In genomic region chrX:149877636-149878035, GRCh38 we compare ENCODE assay signal across 32 cellular contexts. TPM values are rescaled to one million over a fixed set of nuclear protein-coding genes. Genes with fewer than 3 reads are reported as not detected.
DNase-seq lines count a peak whose midpoint lies in the region; TF ChIP-seq lines count a peak whose summit lies in the region.
"Had no signal": no experiment of that assay in that cellular context is flagged by ENCODE, and none has a peak within 500 bp of the region (broad histone marks: within the 10 kb centered on the region; RNA-seq: fewer than 3 reads in every experiment).

No MANE protein-coding gene starts in this region.

- DNase-seq in DMS53 (lab: John Stamatoyannopoulos, UW) (peak; percentile 47), DMS53 treated with DMSO at 0.1 percent for 48 hours (lab: John Stamatoyannopoulos, UW; ENCODE audit: unreplicated experiment) (no peak), SW480 (ENCODE audit: low spot score) (peak; percentile 39), fibroblast of mammary gland (ENCODE audit: low read depth) (peak; percentile 14), type B pancreatic cell (ENCODE audit: extremely low spot score, unreplicated experiment) (no peak), NCI-H510A (lab: John Stamatoyannopoulos, UW) (no peak), COLO668 (lab: John Stamatoyannopoulos, UW; ENCODE audit: unreplicated experiment) (no peak)
- DNase-seq in activated naive CD4-positive, alpha-beta T cell treated with anti-CD3 and anti-CD28 coated beads, Interleukin-2, amount 50 U/mL, for 16 hours, result no peak
- DNase-seq: activated CD4-positive, alpha-beta T cell treated with anti-CD3 and anti-CD28 coated beads, Interleukin-2, amount 10 ng/mL, durations not matched to agents 7 days and 5 days; COR-L47; effector memory CD8-positive, alpha-beta T cell; GOT3; IMR-90; left colon; MG63; natural killer cell; NCI-H146; NCI-H2171 treated with DMSO at 0.1 percent for 48 hours; NCI-H69; stimulated activated CD4-positive, alpha-beta T cell treated with anti-CD3 and anti-CD28 coated beads, Interleukin-12 subunit alpha, Interleukin-12 subunit beta, amount 100 ng/mL, for 4 hours; stimulated activated CD4-positive, alpha-beta T cell treated with anti-CD3 and anti-CD28 coated beads, Interleukin-4, amount 100 ng/mL, for 4 hours; stimulated activated naive CD8-positive, alpha-beta T cell treated with anti-CD3 and anti-CD28 coated beads, Interleukin-15, amount 100 ng/mL, for 72 hours; T-helper 2 cell; WERI-Rb-1 had no signal

- no peaks in the 10 kb centered on the region for H3K36me3 Mint-ChIP-seq in type B pancreatic cell
- H3K36me3 Mint-ChIP-seq: activated naive CD4-positive, alpha-beta T cell treated with anti-CD3 and anti-CD28 coated beads, Interleukin-2, amount 50 U/mL, for 72 hours; natural killer cell had no signal

- H3K4me3 Mint-ChIP-seq in type B pancreatic cell, result no peak overlapping the region
- H3K4me3 Mint-ChIP-seq: activated CD4-positive, alpha-beta T cell treated with anti-CD3 and anti-CD28 coated beads, Interleukin-2, amount 10 ng/mL, durations not matched to agents 7 days and 5 days; activated T-helper 1 cell treated with anti-CD3 and anti-CD28 coated beads, Interleukin-12 subunit alpha, Interleukin-12 subunit beta, Interleukin-2, Interleukin-4 antibody, amounts not matched to agents 30 ng/mL and 10 ng/mL and 1 ng/mL, durations not matched to agents 14 hours and 24 hours and 36 hours; B cell; effector memory CD8-positive, alpha-beta T cell; natural killer cell; stimulated activated naive CD8-positive, alpha-beta T cell treated with anti-CD3 and anti-CD28 coated beads, Interleukin-15, amount 100 ng/mL, for 72 hours had no signal

- H3K27me3 Mint-ChIP-seq in type B pancreatic cell, result no peaks in the 10 kb centered on the region
- H3K27me3 Mint-ChIP-seq: B cell; effector memory CD8-positive, alpha-beta T cell; stimulated activated naive CD8-positive, alpha-beta T cell treated with anti-CD3 and anti-CD28 coated beads, Interleukin-15, amount 100 ng/mL, for 72 hours had no signal

- TF ChIP-seq CTCF in fibroblast of mammary gland (conservative IDR thresholded peaks at IDR 0.05; ENCODE audit: control insufficient read depth, insufficient read depth, low read depth, low read length) (no peak), type B pancreatic cell (conservative IDR thresholded peaks at IDR 0.05) (no peak)

- H3K4me1 Mint-ChIP-seq in type B pancreatic cell (ENCODE audit: unreplicated experiment), result no peaks in the 10 kb centered on the region
- H3K4me1 Mint-ChIP-seq: B cell; stimulated activated naive CD8-positive, alpha-beta T cell treated with anti-CD3 and anti-CD28 coated beads, Interleukin-15, amount 100 ng/mL, for 72 hours had no signal

- no peak overlapping the region for H3K4me3 ChIP-seq in fibroblast of mammary gland (ENCODE audit: control insufficient read depth, low read depth, low read length)
- H3K4me3 ChIP-seq: ascending aorta, MG63, right atrium auricular region, tibial nerve had no signal

- H3K9me3 Mint-ChIP-seq in type B pancreatic cell, result no peaks in the 10 kb centered on the region
- H3K9me3 Mint-ChIP-seq: activated CD4-positive, alpha-beta T cell treated with anti-CD3 and anti-CD28 coated beads, Interleukin-2, amount 10 ng/mL, durations not matched to agents 7 days and 5 days; activated naive CD4-positive, alpha-beta T cell treated with anti-CD3 and anti-CD28 coated beads, Interleukin-2, amount 50 U/mL, for 72 hours; activated T-helper 1 cell treated with anti-CD3 and anti-CD28 coated beads, Interleukin-12 subunit alpha, Interleukin-12 subunit beta, Interleukin-2, Interleukin-4 antibody, amounts not matched to agents 30 ng/mL and 10 ng/mL and 1 ng/mL, durations not matched to agents 14 hours and 24 hours and 36 hours; effector memory CD8-positive, alpha-beta T cell; natural killer cell; stimulated activated naive CD8-positive, alpha-beta T cell treated with anti-CD3 and anti-CD28 coated beads, Interleukin-15, amount 100 ng/mL, for 72 hours had no signal

- peak overlapping the region; percentile 51 for H3K27ac Mint-ChIP-seq in type B pancreatic cell
- H3K27ac Mint-ChIP-seq: activated CD4-positive, alpha-beta T cell treated with anti-CD3 and anti-CD28 coated beads, Interleukin-2, amount 10 ng/mL, durations not matched to agents 7 days and 5 days; activated naive CD4-positive, alpha-beta T cell treated with anti-CD3 and anti-CD28 coated beads, Interleukin-2, amount 50 U/mL, for 72 hours; activated T-helper 1 cell treated with anti-CD3 and anti-CD28 coated beads, Interleukin-12 subunit alpha, Interleukin-12 subunit beta, Interleukin-2, Interleukin-4 antibody, amounts not matched to agents 30 ng/mL and 10 ng/mL and 1 ng/mL, durations not matched to agents 14 hours and 24 hours and 36 hours; B cell; effector memory CD8-positive, alpha-beta T cell; natural killer cell; stimulated activated naive CD8-positive, alpha-beta T cell treated with anti-CD3 and anti-CD28 coated beads, Interleukin-15, amount 100 ng/mL, for 72 hours had no signal

RNA-seq across cellular contexts. Expression of gene MAGEA8, which starts 3.3 kb away (rescaled TPM):
- 0.21 TPM in 1 of 2 replicates, not detected in the other for total RNA-seq in type B pancreatic cell (ENCODE audit: low replicate concordance)
- total RNA-seq: activated CD4-positive, alpha-beta T cell treated with anti-CD3 and anti-CD28 coated beads, Interleukin-2, amount 10 ng/mL, durations not matched to agents 7 days and 5 days; activated naive CD4-positive, alpha-beta T cell treated with anti-CD3 and anti-CD28 coated beads, Interleukin-2, amount 50 U/mL, for 72 hours; activated T-helper 1 cell treated with anti-CD3 and anti-CD28 coated beads, Interleukin-12 subunit alpha, Interleukin-12 subunit beta, Interleukin-2, Interleukin-4 antibody, amounts not matched to agents 30 ng/mL and 10 ng/mL and 1 ng/mL, durations not matched to agents 14 hours and 24 hours and 36 hours; ascending aorta; B cell; IMR-90; left colon; mesenteric fat pad; natural killer cell; osteocyte; right atrium auricular region; tibial nerve had no signal

RNA-seq across cellular contexts. Expression of gene HSFX4, which starts 51.7 kb away (rescaled TPM):
- not detected in 2 replicates for total RNA-seq in type B pancreatic cell (ENCODE audit: low replicate concordance)
- total RNA-seq: activated CD4-positive, alpha-beta T cell treated with anti-CD3 and anti-CD28 coated beads, Interleukin-2, amount 10 ng/mL, durations not matched to agents 7 days and 5 days; activated naive CD4-positive, alpha-beta T cell treated with anti-CD3 and anti-CD28 coated beads, Interleukin-2, amount 50 U/mL, for 72 hours; activated T-helper 1 cell treated with anti-CD3 and anti-CD28 coated beads, Interleukin-12 subunit alpha, Interleukin-12 subunit beta, Interleukin-2, Interleukin-4 antibody, amounts not matched to agents 30 ng/mL and 10 ng/mL and 1 ng/mL, durations not matched to agents 14 hours and 24 hours and 36 hours; ascending aorta; B cell; IMR-90; left colon; mesenteric fat pad; natural killer cell; osteocyte; right atrium auricular region; tibial nerve had no signal

Comparison
In these comparisons a context has a peak if more than half of its experiments do, and no peak if none do; other contexts are left out.
1. DNase-seq: peak in DMS53 (single experiment), SW480 (single experiment) and fibroblast of mammary gland (single experiment); none in DMS53 treated with DMSO at 0.1 percent for 48 hours (single experiment), type B pancreatic cell (single experiment), NCI-H510A (single experiment), activated naive CD4-positive, alpha-beta T cell treated with anti-CD3 and anti-CD28 coated beads, Interleukin-2, amount 50 U/mL, for 16 hours (single experiment) and COLO668 (single experiment).